Comparison of ENCODE assay signal across 24 cellular contexts in genomic region chr18:77316013-77316412, GRCh38.
DNase-seq lines count a peak whose midpoint lies in the region; ATAC-seq, FAIRE-seq and TF ChIP-seq lines count a peak whose summit lies in the region.
"Had no signal": no experiment of that assay in that cellular context is flagged by ENCODE, and none has a peak within 500 bp of the region (broad histone marks: within the 10 kb centered on the region; RNA-seq: fewer than 3 reads in every experiment).

No MANE protein-coding gene starts in this region.

- 72% methylated on average over 3 of the region's 3 CpGs for WGBS in mesenchymal stem cell
- 30% methylated on average over 3 of the region's 3 CpGs for WGBS in prostate gland

- no peak overlapping the region for H2BK120ac ChIP-seq in mesenchymal stem cell (ENCODE audit: low read depth, low read length)

- H3K27me3 ChIP-seq in mesenchymal stem cell (ENCODE audit: control insufficient read depth in 1 of 2, insufficient read depth in 1 of 2, low read length in 2 of 2) (no peaks in the 10 kb centered on the region), prostate gland (replicated peaks; ENCODE audit: insufficient read depth) (peaks cover 2% of the 10 kb centered on the region)
- H3K27me3 ChIP-seq: Peyer's patch, SJCRH30 had no signal

- peak; percentile 16 for DNase-seq in DMS 273 (lab: John Stamatoyannopoulos, UW; ENCODE audit: unreplicated experiment)
- no peak for DNase-seq in DMS 273 treated with DMSO at 0.1 percent for 48 hours (lab: John Stamatoyannopoulos, UW)
- peak; percentile 62 for DNase-seq in NCI-H446 treated with DMSO at 0.1 percent for 48 hours (lab: John Stamatoyannopoulos, UW)
- DNase-seq in mesenchymal stem cell: no peak
- DNase-seq in urothelium cell line (ENCODE audit: low spot score): peak; percentile 20
- no peak for DNase-seq in sciatic nerve (ENCODE audit: low spot score)
- DNase-seq in retina: no peak
- no peak for DNase-seq in prostate gland (ENCODE audit: low spot score)
- DNase-seq: AML-193; Calu3; CD8-positive, alpha-beta memory T cell; EL; IMR-90; MV-4-11; NCI-H1417; NCI-H187; NCI-H524; NCI-H774; Peyer's patch; SJCRH30 had no signal

- FAIRE-seq in urothelium cell line (lab: Jason Lieb, UNC): no peak
- FAIRE-seq: GM19239 had no signal

- H3K18ac ChIP-seq in mesenchymal stem cell (ENCODE audit: low read depth in 1 of 2, low read length in 2 of 2): no peak overlapping the region

- no peak overlapping the region for H4K8ac ChIP-seq in mesenchymal stem cell (ENCODE audit: low read length)

- no peaks in the 10 kb centered on the region for H3K9me3 ChIP-seq in mesenchymal stem cell (ENCODE audit: control insufficient read depth, low read length)
- no peaks in the 10 kb centered on the region for H3K9me3 ChIP-seq in prostate gland
- H3K9me3 ChIP-seq: Peyer's patch, SJCRH30 had no signal

- no peak overlapping the region for H2AK5ac ChIP-seq in mesenchymal stem cell (ENCODE audit: low read length, severe bottlenecking)

- no peak for TF ChIP-seq CTCF in prostate gland (IDR thresholded peaks at IDR 0.05)

- H3K4me1 ChIP-seq in mesenchymal stem cell (ENCODE audit: control insufficient read depth, insufficient read depth, low read depth, low read length) (peaks cover 2% of the 10 kb centered on the region), prostate gland (replicated peaks) (no peaks in the 10 kb centered on the region)
- H3K4me1 ChIP-seq: Peyer's patch, SJCRH30 had no signal

- no peak overlapping the region for H3K27ac ChIP-seq in mesenchymal stem cell (ENCODE audit: low read length, poor library complexity, severe bottlenecking)
- H3K27ac ChIP-seq in prostate gland: no peak overlapping the region
- H3K27ac ChIP-seq: 22Rv1, C4-2B, KMS-11, Peyer's patch, SJCRH30 had no signal

- H3K4ac ChIP-seq in mesenchymal stem cell (ENCODE audit: low read depth in 1 of 2, low read length in 2 of 2): no peak overlapping the region

- peak overlapping the region; percentile 39 for H4K91ac ChIP-seq in mesenchymal stem cell (ENCODE audit: low read length)

- no peak overlapping the region for H2BK15ac ChIP-seq in mesenchymal stem cell (ENCODE audit: low read depth, poor library complexity, severe bottlenecking)

- H2BK5ac ChIP-seq in mesenchymal stem cell (ENCODE audit: low read depth, low read length, poor library complexity, severe bottlenecking): no peak overlapping the region

- H3K36me3 ChIP-seq in mesenchymal stem cell (ENCODE audit: control insufficient read depth in 1 of 2, insufficient read depth in 2 of 2, low read depth in 1 of 2, low read length in 2 of 2) (no peaks in the 10 kb centered on the region), prostate gland (no peaks in the 10 kb centered on the region)
- H3K36me3 ChIP-seq: Peyer's patch, SJCRH30 had no signal

- no peak overlapping the region for H3K23ac ChIP-seq in mesenchymal stem cell (ENCODE audit: low read length in 2 of 2)

- no peak overlapping the region for H3K4me2 ChIP-seq in mesenchymal stem cell (ENCODE audit: low read length, poor library complexity, severe bottlenecking)
- H3K4me2 ChIP-seq: KMS-11 had no signal

- no peaks in the 10 kb centered on the region for H3K79me1 ChIP-seq in mesenchymal stem cell (replicated peaks; ENCODE audit: low read length, poor library complexity, severe bottlenecking)

- no peak overlapping the region for H3K14ac ChIP-seq in mesenchymal stem cell (ENCODE audit: low read length in 2 of 2)

- ATAC-seq in sciatic nerve: no peak

- intact Hi-C loops in sciatic nerve (cut with DNase I): no loop called here
- intact Hi-C loops in prostate gland (cut with DNase I): no loop called here

- TF ChIP-seq POLR2A in prostate gland (IDR thresholded peaks at IDR 0.05): no peak

- H2BK12ac ChIP-seq in mesenchymal stem cell (ENCODE audit: low read length in 2 of 2): no peak overlapping the region

- H3K4me3 ChIP-seq in mesenchymal stem cell (ENCODE audit: insufficient read depth in 1 of 2, low read depth in 1 of 2, low read length in 2 of 2): no peak overlapping the region
- no peak overlapping the region for H3K4me3 ChIP-seq in prostate gland
- H3K4me3 ChIP-seq: Peyer's patch, SJCRH30 had no signal

- H3K9ac ChIP-seq in mesenchymal stem cell (ENCODE audit: low read length): no peak overlapping the region
- H3K9ac ChIP-seq: KMS-11 had no signal

- no peak overlapping the region for H2AFZ ChIP-seq in mesenchymal stem cell (ENCODE audit: low read depth, low read length)

Comparison
In these comparisons a context has a peak if more than half of its experiments do, and no peak if none do; other contexts are left out.
1. DNase-seq: peak in DMS 273 (single experiment), NCI-H446 treated with DMSO at 0.1 percent for 48 hours (single experiment) and urothelium cell line (single experiment); none in DMS 273 treated with DMSO at 0.1 percent for 48 hours (single experiment), mesenchymal stem cell (single experiment), sciatic nerve (single experiment), retina (single experiment) and prostate gland (single experiment).